In the genomic region with DNA sequence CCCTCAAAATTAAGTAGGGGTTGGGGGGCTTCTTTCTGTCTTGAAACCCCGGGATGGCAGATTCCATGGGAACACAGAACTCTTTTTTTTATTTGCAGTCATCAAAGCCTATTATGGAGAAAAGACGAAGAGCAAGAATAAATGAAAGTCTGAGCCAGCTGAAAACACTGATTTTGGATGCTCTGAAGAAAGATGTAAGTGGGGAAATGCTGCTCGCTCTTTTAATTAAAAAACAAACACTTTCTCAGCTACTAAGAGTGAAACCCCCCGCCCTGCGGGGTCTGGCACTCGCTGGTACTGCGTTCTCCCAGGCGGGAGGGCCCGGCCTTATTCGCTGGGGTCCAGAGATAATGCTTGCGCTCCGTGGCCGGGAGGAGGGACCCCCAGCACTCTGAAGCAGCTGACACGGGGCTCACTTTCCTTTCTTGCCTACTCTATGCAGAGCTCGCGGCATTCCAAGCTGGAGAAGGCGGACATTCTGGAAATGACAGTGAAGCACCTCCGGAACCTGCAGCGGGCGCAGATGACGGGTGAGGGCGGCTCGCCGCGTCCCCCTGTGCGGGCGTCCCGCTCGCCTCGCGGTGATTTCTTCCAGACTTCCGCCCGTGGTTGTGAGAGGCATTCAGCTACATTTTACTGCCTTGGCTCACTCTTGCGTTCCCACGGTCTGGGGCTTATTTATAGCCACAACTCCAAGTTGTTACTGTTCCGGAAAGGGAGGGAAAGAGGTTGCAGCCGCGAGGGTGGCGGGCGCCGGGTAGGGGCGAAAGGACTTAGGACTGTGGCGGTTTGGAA, we compare ENCODE assay signal across 8 cellular contexts. TPM values are rescaled to one million over a fixed set of nuclear protein-coding genes. Genes with fewer than 3 reads are reported as not detected.
DNase-seq lines count a peak whose midpoint lies in the region; ATAC-seq and TF ChIP-seq lines count a peak whose summit lies in the region.

No MANE protein-coding gene starts in this region.

- peak overlapping the region; percentile 81 for H2AFZ ChIP-seq in OCI-LY7 (ENCODE audit: low read length)

- no peaks in the 10 kb centered on the region for H3K9me3 ChIP-seq in OCI-LY7 (ENCODE audit: low read length)
- H3K9me3 ChIP-seq in gastrocnemius medialis, result no peaks in the 10 kb centered on the region

- no peak for TF ChIP-seq POLR2A in gastrocnemius medialis (IDR thresholded peaks at IDR 0.05)

- H3K36me3 ChIP-seq in OCI-LY7 (ENCODE audit: insufficient read depth, low read length) (peaks cover 7% of the 10 kb centered on the region; the same call in 1 of the 2 replicates), gastrocnemius medialis (no peaks in the 10 kb centered on the region)

- H3K4me1 ChIP-seq in OCI-LY7 (ENCODE audit: insufficient read depth, low read length, poor library complexity, severe bottlenecking), result peaks cover 59% of the 10 kb centered on the region
- H3K4me1 ChIP-seq in gastrocnemius medialis, result peaks cover 25 to 36% of the 10 kb centered on the region in 2 donors

- H4K20me1 ChIP-seq in OCI-LY7 (ENCODE audit: insufficient read depth, low read length), result no peaks in the 10 kb centered on the region

- H3K27ac ChIP-seq in OCI-LY7 (ENCODE audit: low read depth, low read length, poor library complexity, severe bottlenecking), result peak overlapping the region; percentile 75
- H3K27ac ChIP-seq in gastrocnemius medialis, result peak overlapping the region; percentile 97 to 100 (median 99)

- H3K79me2 ChIP-seq in OCI-LY7 (ENCODE audit: insufficient read depth, low read depth, low read length), result peaks cover 12% of the 10 kb centered on the region; the same call in 1 of the 2 replicates

- no TSS peak for BruUV-seq in OCI-LY7 (replicated peaks; lab: Mats Ljungman, UMichigan)

- POLR2A ChIA-PET in OCI-LY7 (lab: Charles Lee), result interaction anchor here (0.6 to 9.0 kb wide), 9 partner anchors 29 to 371 kb away, joined by 3 to 172 read pairs (median 5); no protein-coding TSS in a partner anchor

- peak; percentile 1 for ATAC-seq in gastrocnemius medialis
- no peak for ATAC-seq in GM19397 (IDR thresholded peaks at IDR 0.05; ENCODE audit: unreplicated experiment)

- H3K4me3 ChIP-seq in OCI-LY7 (ENCODE audit: low read depth, low read length, poor library complexity, severe bottlenecking) (peak overlapping the region; percentile 84), gastrocnemius medialis (peak overlapping the region; percentile 65 to 76 (median 69))

- DNase-seq in NCI-H2227 (lab: John Stamatoyannopoulos, UW; ENCODE audit: unreplicated experiment), result peak; percentile 20
- DNase-seq in NCI-H2227 treated with DMSO at 0.1 percent for 48 hours (lab: John Stamatoyannopoulos, UW), result no peak
- DNase-seq in OCI-LY7 (ENCODE audit: low spot score), result peak; percentile 58
- peak; percentile 90 for DNase-seq in amniotic epithelial cell (ENCODE audit: low read depth)
- peak; percentile 75 for DNase-seq in hepatic stellate cell (ENCODE audit: low spot score)
- DNase-seq in gastrocnemius medialis, result peak; percentile 27 to 67
- DNase-seq in cortex of kidney (lab: John Stamatoyannopoulos, UW), result no peak

- intact Hi-C loops in OCI-LY7 (cut with micrococcal nuclease; ENCODE audit: unreplicated experiment), result loop anchor here (1.0 to 5.0 kb wide), 7 partner anchors 65 to 469 kb away; no protein-coding TSS in a partner anchor
- intact Hi-C loops in gastrocnemius medialis (cut with DNase I; ENCODE audit: low total_unique reads), result loop anchor here (1.0 to 10.0 kb wide), 9 partner anchors 66 to 1220 kb away; a partner anchor contains a TSS

- peak overlapping the region; percentile 86 for H3K4me2 ChIP-seq in OCI-LY7 (ENCODE audit: low read length)

- no peaks in the 10 kb centered on the region for H3K9me2 ChIP-seq in OCI-LY7 (ENCODE audit: insufficient read depth, low read length)

- no peaks in the 10 kb centered on the region for H3K27me3 ChIP-seq in gastrocnemius medialis

- TF ChIP-seq CTCF in OCI-LY7 (conservative IDR thresholded peaks at IDR 0.05; ENCODE audit: low read length) (no peak), gastrocnemius medialis (IDR thresholded peaks at IDR 0.05 in 4 of 5, conservative IDR thresholded peaks at IDR 0.05 in 1 of 5) (no peak)

- in situ Hi-C loops in gastrocnemius medialis (cut with MboI; ENCODE audit: low sequenced_read_pairs in 4 of 4), result loop anchor here (5.0 to 25.0 kb wide), 5 partner anchors 69 to 352 kb away; no protein-coding TSS in a partner anchor

- CTCF ChIA-PET in OCI-LY7 (lab: Charles Lee; ENCODE audit: unreplicated experiment), result interaction anchor here (0.6 to 1.1 kb wide), 7 partner anchors 36 to 556 kb away, joined by 3 to 5 read pairs (median 3); no protein-coding TSS in a partner anchor

RNA-seq across cellular contexts. Expression of a gene that starts 0.8 kb away (rescaled TPM):
- 0.72 and 1.1 TPM in 2 replicates for total RNA-seq in OCI-LY7 (2014; rRNA removed; shearing (Covaris generic))
- 3.0 and 3.4 TPM in 2 replicates for total RNA-seq in OCI-LY7 (2022)
- 10 to 100 TPM in 3 of 4 donors, 1 to 10 TPM in 1; 9.7 to 38.3 (median 27.8) TPM for total RNA-seq in gastrocnemius medialis

Comparison
In these comparisons a context has a peak if more than half of its experiments do, and no peak if none do; other contexts are left out.
1. DNase-seq: peak in NCI-H2227 (single experiment), OCI-LY7 (single experiment), amniotic epithelial cell (single experiment), hepatic stellate cell (single experiment) and gastrocnemius medialis (2 of 2); none in NCI-H2227 treated with DMSO at 0.1 percent for 48 hours (single experiment) and cortex of kidney (single experiment).